Comparison of ENCODE assay signal across 8 cellular contexts in the genomic region with DNA sequence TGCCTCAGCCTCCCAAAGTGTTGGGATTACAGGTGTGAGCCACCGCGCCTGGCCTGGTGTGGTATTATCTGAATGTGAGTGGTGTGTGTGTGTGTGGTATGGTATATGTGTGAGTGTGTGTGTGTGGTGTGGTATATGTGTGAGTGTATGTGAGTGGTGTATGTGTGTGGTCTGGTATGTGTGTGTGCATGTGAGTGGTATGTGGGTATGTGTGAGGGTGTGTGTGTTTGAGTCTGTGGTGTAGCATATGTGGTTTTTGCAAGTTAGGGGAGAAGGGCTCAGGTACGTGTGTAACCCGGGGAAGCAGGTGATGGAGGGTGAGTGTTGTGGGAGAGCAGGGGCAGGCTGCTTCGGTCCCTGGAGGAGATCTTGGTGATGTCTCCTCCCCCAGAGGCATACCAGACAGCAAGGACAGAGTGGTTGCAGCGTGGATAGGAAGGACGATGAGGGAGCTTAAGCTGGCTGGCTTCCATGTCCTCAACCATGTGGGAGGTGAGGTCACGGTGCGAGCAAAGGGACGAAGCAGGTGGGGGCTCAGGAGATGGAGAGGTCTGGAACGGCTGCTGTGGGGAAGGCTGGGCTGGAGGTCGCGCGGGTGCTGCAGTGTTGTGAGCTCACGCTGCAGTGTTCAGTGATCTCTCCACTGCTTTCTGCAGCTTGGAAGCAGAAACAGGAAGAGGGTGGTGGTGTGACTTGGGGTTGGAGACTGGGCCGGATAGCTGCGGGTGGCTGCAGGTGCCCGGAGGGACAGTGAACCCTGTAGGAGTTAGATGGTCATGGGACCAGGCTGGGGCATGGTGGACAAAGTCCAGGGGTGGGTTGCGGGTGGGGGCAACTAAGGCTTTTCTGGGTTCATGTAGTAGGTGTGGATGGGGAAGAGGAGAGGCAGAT. TPM values are rescaled to one million over a fixed set of nuclear protein-coding genes. Genes with fewer than 3 reads are reported as not detected.
DNase-seq lines count a peak whose midpoint lies in the region; ATAC-seq and TF ChIP-seq lines count a peak whose summit lies in the region.

No MANE protein-coding gene starts in this region.

- peaks cover 8% of the 10 kb centered on the region for H3K79me1 ChIP-seq in neuronal stem cell (ENCODE audit: low read depth, low read length)

- TF ChIP-seq POLR2A in esophagus squamous epithelium (IDR thresholded peaks at IDR 0.05) (no peak), gastrocnemius medialis (IDR thresholded peaks at IDR 0.05) (no peak)

- no peak overlapping the region for H3K23ac ChIP-seq in neuronal stem cell (ENCODE audit: low read depth, low read length, poor library complexity)

- in situ Hi-C loops in gastrocnemius medialis (cut with MboI; ENCODE audit: low sequenced_read_pairs in 4 of 4), result no loop called here

- no peak overlapping the region for H2BK15ac ChIP-seq in neuronal stem cell (ENCODE audit: low read length)

- H2BK120ac ChIP-seq in neuronal stem cell (ENCODE audit: low read depth, low read length), result no peak overlapping the region

- no peak overlapping the region for H2AK5ac ChIP-seq in neuronal stem cell (ENCODE audit: low read depth, low read length)

- no peak overlapping the region for H4K8ac ChIP-seq in neuronal stem cell (ENCODE audit: low read depth, low read length)

- no peaks in the 10 kb centered on the region for H3K9me3 ChIP-seq in esophagus squamous epithelium
- no peaks in the 10 kb centered on the region for H3K9me3 ChIP-seq in gastrocnemius medialis
- H3K9me3 ChIP-seq in neuronal stem cell (replicated peaks in 1 of 2; ENCODE audit: control insufficient read depth in 2 of 2, insufficient read depth in 1 of 2, low read depth in 1 of 2, low read length in 2 of 2), result peaks cover 0 to 2% of the 10 kb centered on the region in 2 donors

- no peak overlapping the region for H2BK5ac ChIP-seq in neuronal stem cell (ENCODE audit: low read length)

- H3K4me3 ChIP-seq in esophagus squamous epithelium, result peak overlapping the region in 1 of 4 donors; percentile 37
- no peak overlapping the region for H3K4me3 ChIP-seq in gastrocnemius medialis
- peak overlapping the region in 1 of 2 donors; percentile 7 for H3K4me3 ChIP-seq in neuronal stem cell (ENCODE audit: low read length in 2 of 2)

- peak overlapping the region in 3 of 4 donors; percentile 93 to 100 (median 100) for H3K27ac ChIP-seq in esophagus squamous epithelium
- H3K27ac ChIP-seq in gastrocnemius medialis, result peak overlapping the region; percentile 8 to 98 (median 67)
- H3K27ac ChIP-seq in neuronal stem cell (replicated peaks; ENCODE audit: low read length), result no peak overlapping the region

- H3K4ac ChIP-seq in neuronal stem cell (ENCODE audit: low read length), result no peak overlapping the region

- TF ChIP-seq CTCF in esophagus squamous epithelium (IDR thresholded peaks at IDR 0.05) (no peak), gastrocnemius medialis (IDR thresholded peaks at IDR 0.05 in 4 of 5, conservative IDR thresholded peaks at IDR 0.05 in 1 of 5) (no peak)

- H2AFZ ChIP-seq in neuronal stem cell (ENCODE audit: low read length), result no peak overlapping the region

- no peak overlapping the region for H3K18ac ChIP-seq in neuronal stem cell (ENCODE audit: low read length)

- H3K36me3 ChIP-seq in esophagus squamous epithelium (peaks cover 21 to 59% (median 22%) of the 10 kb centered on the region in 3 donors), gastrocnemius medialis (peaks cover 0 to 40% of the 10 kb centered on the region in 2 donors), neuronal stem cell (replicated peaks in 1 of 2; ENCODE audit: control insufficient read depth in 2 of 2, insufficient read depth in 2 of 2, low read length in 2 of 2) (peaks cover 39 to 78% of the 10 kb centered on the region in 2 donors)

- H3K9ac ChIP-seq in neuronal stem cell (ENCODE audit: low read depth, low read length, poor library complexity), result no peak overlapping the region

- ATAC-seq in GM19043 (IDR thresholded peaks at IDR 0.05; ENCODE audit: low read depth, unreplicated experiment) (peak; percentile 40), gastrocnemius medialis (no peak)

- H3K27me3 ChIP-seq in esophagus squamous epithelium, result no peaks in the 10 kb centered on the region
- H3K27me3 ChIP-seq in gastrocnemius medialis, result no peaks in the 10 kb centered on the region
- H3K27me3 ChIP-seq in neuronal stem cell (ENCODE audit: control insufficient read depth in 3 of 3, insufficient read depth in 3 of 3, low read depth in 1 of 3, low read length in 3 of 3), result no peaks in the 10 kb centered on the region

- DNase-seq in MV-4-11 (lab: John Stamatoyannopoulos, UW) (peak; percentile 81), esophagus squamous epithelium (lab: John Stamatoyannopoulos, UW) (no peak), gastrocnemius medialis (no peak), SHP77 treated with DMSO at 0.1 percent for 48 hours (lab: John Stamatoyannopoulos, UW) (no peak), NCI-H128 (lab: John Stamatoyannopoulos, UW; ENCODE audit: unreplicated experiment) (no peak), neuronal stem cell (ENCODE audit: low spot score) (no peak), NCI-H2081 (lab: John Stamatoyannopoulos, UW) (no peak)

- no peak overlapping the region for H4K91ac ChIP-seq in neuronal stem cell (ENCODE audit: low read depth, low read length, poor library complexity)

- H3K14ac ChIP-seq in neuronal stem cell (ENCODE audit: low read length), result no peak overlapping the region

- no peak overlapping the region for H2BK12ac ChIP-seq in neuronal stem cell (ENCODE audit: low read length)

- 54 to 56% methylated on average over 17 to 19 of the region's 19 CpGs for WGBS in esophagus squamous epithelium, 2 donors
- no CpG with 5 or more reads among the region's 19 CpGs for WGBS in neuronal stem cell (ENCODE audit: extremely low coverage in 2 of 2, insufficient read length in 2 of 2, insufficient replicate concordance in 1 of 2), 2 donors

- H3K4me1 ChIP-seq in esophagus squamous epithelium (peaks cover 52 to 96% (median 55%) of the 10 kb centered on the region in 3 donors), gastrocnemius medialis (peaks cover 41 to 49% of the 10 kb centered on the region in 2 donors), neuronal stem cell (ENCODE audit: control insufficient read depth in 2 of 2, insufficient read depth in 1 of 2, low read depth in 1 of 2, low read length in 2 of 2) (peaks cover 5 to 14% of the 10 kb centered on the region in 2 donors)

- intact Hi-C loops in esophagus squamous epithelium (cut with DNase I) (no loop called here), gastrocnemius medialis (cut with DNase I; ENCODE audit: low total_unique reads) (loop anchor here (10.0 kb wide), 1 partner anchor 519 kb away; the partner anchor contains the start of gene TCAF1)

- no peak overlapping the region for H3K4me2 ChIP-seq in neuronal stem cell (ENCODE audit: insufficient read depth, low read length, poor library complexity, severe bottlenecking)

RNA-seq across cellular contexts. Expression of gene ZYX, which starts 5.0 kb away (rescaled TPM):
- total RNA-seq in esophagus squamous epithelium (10 to 100 TPM; 40.2 to 78.8 (median 68.6) TPM), gastrocnemius medialis (10 to 100 TPM; 27.1 to 81.8 (median 43.2) TPM)
- polyA plus RNA-seq in neuronal stem cell (2013, experiment 1 of 2), result 85.0 TPM
- 85.7 TPM for polyA plus RNA-seq in neuronal stem cell (2013, experiment 2 of 2)

RNA-seq across cellular contexts. Expression of gene EPHA1, which starts 22.5 kb away (rescaled TPM):
- 100 to 1,000 TPM in 1 of 4 donors, 10 to 100 TPM in 3; 64.5 to 132 (median 77.4) TPM for total RNA-seq in esophagus squamous epithelium
- total RNA-seq in gastrocnemius medialis, result not detected
- polyA plus RNA-seq in neuronal stem cell (2013, experiment 1 of 2), result 0.24 TPM
- 0.15 TPM for polyA plus RNA-seq in neuronal stem cell (2013, experiment 2 of 2)

RNA-seq across cellular contexts. Expression of gene FAM131B, which starts 23.6 kb away (rescaled TPM):
- total RNA-seq in esophagus squamous epithelium, result under 1 TPM; 0.09 to 0.76 (median 0.46) TPM
- 1 to 10 TPM in 1 of 4 donors, under 1 TPM in 2, not detected in 1; 0.33 to 1.2 (median 0.38) TPM for total RNA-seq in gastrocnemius medialis
- polyA plus RNA-seq in neuronal stem cell (2013, experiment 1 of 2), result 27.3 TPM
- 26.2 TPM for polyA plus RNA-seq in neuronal stem cell (2013, experiment 2 of 2)

RNA-seq across cellular contexts. Expression of gene TAS2R60, which starts 57.1 kb away (rescaled TPM):
- total RNA-seq in esophagus squamous epithelium (not detected), gastrocnemius medialis (not detected)
- not detected for polyA plus RNA-seq in neuronal stem cell (2013, experiment 1 of 2)
- not detected for polyA plus RNA-seq in neuronal stem cell (2013, experiment 2 of 2)

Comparison
In these comparisons a context has a peak if more than half of its experiments do, and no peak if none do; other contexts are left out.
1. RNA of gene EPHA1, which starts 22.5 kb away (total RNA-seq): 64.5 to 132 TPM in esophagus squamous epithelium; not detected in gastrocnemius medialis; every median in the first group is over 10 times any median in the second.